Comparison of ENCODE assay signal across 9 cellular contexts in the genomic region with DNA sequence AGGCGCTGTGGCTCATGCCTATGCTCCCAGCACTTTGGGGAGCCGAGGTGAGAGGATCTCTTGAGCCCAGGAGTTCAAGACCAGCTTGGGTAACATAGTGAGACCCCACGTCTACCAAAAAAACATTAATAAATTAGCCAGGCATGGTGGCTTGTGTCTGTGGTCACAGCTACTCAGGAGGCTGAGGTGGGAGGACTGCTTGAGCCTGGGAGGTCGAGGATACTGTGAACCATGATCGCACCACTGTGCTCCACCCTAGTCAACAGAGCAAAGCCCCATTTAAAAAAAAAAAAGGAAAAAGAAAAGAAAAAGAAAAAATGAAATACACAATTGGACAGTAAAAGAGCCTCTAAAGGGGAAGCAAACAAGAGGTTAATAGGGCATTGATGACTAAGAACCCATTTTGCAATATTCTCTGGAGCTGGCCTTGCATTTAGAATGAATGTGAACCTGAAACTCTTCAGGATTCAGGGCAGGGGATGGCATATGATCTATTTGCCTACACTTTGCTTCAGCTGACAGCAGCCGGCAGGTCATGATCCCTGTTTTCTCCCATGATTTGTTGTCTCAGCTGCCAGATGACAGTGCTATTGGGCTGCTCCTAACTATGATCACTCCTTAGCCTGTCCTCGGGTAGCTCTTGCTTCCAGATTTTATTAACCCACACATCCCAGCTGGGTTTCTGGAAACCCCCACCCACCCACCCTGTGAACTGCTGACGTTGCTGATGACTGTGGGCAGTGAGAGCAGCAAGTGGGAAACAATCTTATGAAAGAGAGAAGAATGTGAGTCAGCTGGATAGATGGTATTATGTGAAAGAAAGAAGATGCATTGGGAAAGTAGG.
DNase-seq lines count a peak whose midpoint lies in the region; ATAC-seq and TF ChIP-seq lines count a peak whose summit lies in the region.
"Had no signal": no experiment of that assay in that cellular context is flagged by ENCODE, and none has a peak within 500 bp of the region (broad histone marks: within the 10 kb centered on the region; RNA-seq: fewer than 3 reads in every experiment).

No MANE protein-coding gene starts in this region.

- intact Hi-C loops in A673 (cut with micrococcal nuclease; ENCODE audit: unreplicated experiment) = no loop called here

- no peaks in the 10 kb centered on the region for H3K79me2 ChIP-seq in OCI-LY3 (ENCODE audit: low read length)

- CTCF ChIA-PET in activated CD4-positive, alpha-beta memory T cell treated with anti-CD3 and anti-CD28 coated beads, Interleukin-2, amount 10 ng/mL, durations not matched to agents 7 days and 5 days (lab: Charles Lee) = interaction anchor here (0.9 kb wide), 1 partner anchor 260 kb away, joined by 3 read pairs; no protein-coding TSS in a partner anchor
- CTCF ChIA-PET in A673 (lab: Charles Lee) = no interaction called here

- H3K36me3 Mint-ChIP-seq in activated T-cell treated with anti-CD3 and anti-CD28 coated beads, Interleukin-2, amount 50 U/mL, for 4 hours (ENCODE audit: insufficient read depth) = no peaks in the 10 kb centered on the region
- H3K36me3 Mint-ChIP-seq in stimulated activated memory B cell treated with anti-CD40 and anti-IgM and Interleukin-4, amounts not matched to agents 10 μg/mL and 1 μg/mL and 100 μg/mL, for 72 hours = no peaks in the 10 kb centered on the region
- H3K36me3 Mint-ChIP-seq in activated CD4-positive, alpha-beta memory T cell treated with anti-CD3 and anti-CD28 coated beads, Interleukin-2, amount 10 ng/mL, durations not matched to agents 7 days and 5 days (ENCODE audit: low read depth) = no peaks in the 10 kb centered on the region

- H3K9me3 Mint-ChIP-seq in activated T-cell treated with anti-CD3 and anti-CD28 coated beads, Interleukin-2, amount 50 U/mL, for 4 hours = no peaks in the 10 kb centered on the region
- no peaks in the 10 kb centered on the region for H3K9me3 Mint-ChIP-seq in stimulated activated memory B cell treated with anti-CD40 and anti-IgM and Interleukin-4, amounts not matched to agents 10 μg/mL and 1 μg/mL and 100 μg/mL, for 72 hours
- no peaks in the 10 kb centered on the region for H3K9me3 Mint-ChIP-seq in activated CD4-positive, alpha-beta memory T cell treated with anti-CD3 and anti-CD28 coated beads, Interleukin-2, amount 10 ng/mL, durations not matched to agents 7 days and 5 days

- H3K36me3 ChIP-seq in OCI-LY3 (replicated peaks; ENCODE audit: low read depth, low read length) (no peaks in the 10 kb centered on the region), A673 (ENCODE audit: insufficient read depth, low read length, poor library complexity, severe bottlenecking) (no peaks in the 10 kb centered on the region)

- H4K20me1 ChIP-seq in OCI-LY3 (ENCODE audit: insufficient read depth, low read length) = no peaks in the 10 kb centered on the region

- POLR2A ChIA-PET in activated CD4-positive, alpha-beta memory T cell treated with anti-CD3 and anti-CD28 coated beads, Interleukin-2, amount 10 ng/mL, durations not matched to agents 7 days and 5 days (lab: Charles Lee) = interaction anchor here (0.7 kb wide), 1 partner anchor 85 kb away, joined by 3 read pairs; no protein-coding TSS in a partner anchor
- POLR2A ChIA-PET in A673 (lab: Charles Lee; ENCODE audit: low non-redundant PET) = no interaction called here

- H3K27me3 Mint-ChIP-seq in activated T-cell treated with anti-CD3 and anti-CD28 coated beads, Interleukin-2, amount 50 U/mL, for 4 hours (ENCODE audit: low read depth) = no peaks in the 10 kb centered on the region
- no peaks in the 10 kb centered on the region for H3K27me3 Mint-ChIP-seq in stimulated activated memory B cell treated with anti-CD40 and anti-IgM and Interleukin-4, amounts not matched to agents 10 μg/mL and 1 μg/mL and 100 μg/mL, for 72 hours
- no peaks in the 10 kb centered on the region for H3K27me3 Mint-ChIP-seq in activated CD4-positive, alpha-beta memory T cell treated with anti-CD3 and anti-CD28 coated beads, Interleukin-2, amount 10 ng/mL, durations not matched to agents 7 days and 5 days

- H3K27me3 ChIP-seq in OCI-LY3 (ENCODE audit: low read depth, low read length) (no peaks in the 10 kb centered on the region), A673 (replicated peaks; ENCODE audit: insufficient read depth, low read depth, low read length, poor library complexity) (no peaks in the 10 kb centered on the region)

- no peak overlapping the region for H3K4me3 Mint-ChIP-seq in activated T-cell treated with anti-CD3 and anti-CD28 coated beads, Interleukin-2, amount 50 U/mL, for 4 hours
- H3K4me3 Mint-ChIP-seq in stimulated activated memory B cell treated with anti-CD40 and anti-IgM and Interleukin-4, amounts not matched to agents 10 μg/mL and 1 μg/mL and 100 μg/mL, for 72 hours = no peak overlapping the region
- no peak overlapping the region for H3K4me3 Mint-ChIP-seq in activated CD4-positive, alpha-beta memory T cell treated with anti-CD3 and anti-CD28 coated beads, Interleukin-2, amount 10 ng/mL, durations not matched to agents 7 days and 5 days

- H2AFZ ChIP-seq in OCI-LY3 (ENCODE audit: low read depth, low read length) = no peak overlapping the region

- BruUV-seq in A673 (replicated peaks; lab: Mats Ljungman, UMichigan) = no TSS peak

- DNase-seq in activated T-cell treated with anti-CD3 and anti-CD28 coated beads, Interleukin-2, amount 50 U/mL, for 4 hours = no peak
- no peak for DNase-seq in activated T-cell treated with anti-CD3 and anti-CD28 coated beads, Interleukin-2, amount 50 U/mL, for 1 hour
- DNase-seq in fibroblast of pulmonary artery (ENCODE audit: low read depth) (peak; percentile 88), RKO (ENCODE audit: low spot score) (no peak), A673 (ENCODE audit: low spot score) (no peak)
- DNase-seq in activated CD4-positive, alpha-beta memory T cell treated with anti-CD3 and anti-CD28 coated beads, Interleukin-2, amount 10 ng/mL, durations not matched to agents 7 days and 5 days = no peak
- DNase-seq: substantia nigra had no signal

- peak; percentile 14 to 27 for ATAC-seq in activated T-cell treated with anti-CD3 and anti-CD28 coated beads, Interleukin-2, amount 50 U/mL, for 4 hours
- ATAC-seq in stimulated activated memory B cell treated with anti-CD40 and anti-IgM and Interleukin-4, amounts not matched to agents 10 μg/mL and 1 μg/mL and 100 μg/mL, for 72 hours = no peak

- H3K4me1 ChIP-seq in OCI-LY3 (ENCODE audit: low read length) (peaks cover 40% of the 10 kb centered on the region), A673 (ENCODE audit: insufficient read depth, low read length, poor library complexity, severe bottlenecking) (no peaks in the 10 kb centered on the region)

- no peak for TF ChIP-seq CTCF in OCI-LY3 (IDR thresholded peaks at IDR 0.05; ENCODE audit: low read depth, low read length)
- TF ChIP-seq CTCF in fibroblast of pulmonary artery (IDR thresholded peaks at IDR 0.05; ENCODE audit: low read length, missing control alignments) = no peak
- TF ChIP-seq CTCF in A673 (conservative IDR thresholded peaks at IDR 0.05; ENCODE audit: low read depth, low read length) = no peak

- H3K4me3 ChIP-seq in OCI-LY3 (ENCODE audit: low read length) (no peak overlapping the region), fibroblast of pulmonary artery (replicated peaks; ENCODE audit: low read depth, low read length) (no peak overlapping the region), A673 (ENCODE audit: low read depth, low read length, poor library complexity, severe bottlenecking) (no peak overlapping the region)

- H3K27ac ChIP-seq in OCI-LY3 (ENCODE audit: low read length) (no peak overlapping the region), A673 (ENCODE audit: low read depth, low read length, poor library complexity, severe bottlenecking) (no peak overlapping the region)

- H3K9me3 ChIP-seq in OCI-LY3 (ENCODE audit: insufficient read depth, low read length) = no peaks in the 10 kb centered on the region
- no peaks in the 10 kb centered on the region for H3K9me3 ChIP-seq in A673 (ENCODE audit: low read depth, low read length, poor library complexity, severe bottlenecking)

- H3K9ac ChIP-seq in OCI-LY3 (ENCODE audit: low read length) = no peak overlapping the region

- peaks cover 28% of the 10 kb centered on the region for H3K4me1 Mint-ChIP-seq in activated T-cell treated with anti-CD3 and anti-CD28 coated beads, Interleukin-2, amount 50 U/mL, for 4 hours (ENCODE audit: low read depth)
- H3K4me1 Mint-ChIP-seq in stimulated activated memory B cell treated with anti-CD40 and anti-IgM and Interleukin-4, amounts not matched to agents 10 μg/mL and 1 μg/mL and 100 μg/mL, for 72 hours = peaks cover 36% of the 10 kb centered on the region
- H3K4me1 Mint-ChIP-seq in activated CD4-positive, alpha-beta memory T cell treated with anti-CD3 and anti-CD28 coated beads, Interleukin-2, amount 10 ng/mL, durations not matched to agents 7 days and 5 days = peaks cover 20% of the 10 kb centered on the region

- peak overlapping the region; percentile 8; the same call in 1 of the 2 replicates for H3K4me2 ChIP-seq in OCI-LY3 (ENCODE audit: low read length)

- peak overlapping the region; percentile 17 for H3K27ac Mint-ChIP-seq in stimulated activated memory B cell treated with anti-CD40 and anti-IgM and Interleukin-4, amounts not matched to agents 10 μg/mL and 1 μg/mL and 100 μg/mL, for 72 hours
- H3K27ac Mint-ChIP-seq in activated CD4-positive, alpha-beta memory T cell treated with anti-CD3 and anti-CD28 coated beads, Interleukin-2, amount 10 ng/mL, durations not matched to agents 7 days and 5 days = no peak overlapping the region
